In genomic region chr11:63762662-63763505, GRCh38 we compare ENCODE assay signal across 1 cellular context.
TF ChIP-seq lines count a peak whose summit lies in the region.

No MANE protein-coding gene starts in this region.

TF ChIP-seq in SK-N-SH, 30 proteins besides CTCF, POLR2A, EP300 and RAD21 (continued from another document):
- TF ChIP-seq TAF1 (IDR thresholded peaks at IDR 0.05; ENCODE audit: borderline replicate concordance, low read depth, low read length) (no peak), CHD2 (IDR thresholded peaks at IDR 0.05; ENCODE audit: low read length, partially characterized antibody) (no peak), FOXJ3 (CRISPR knock-in tag; IDR thresholded peaks at IDR 0.05) (no peak), USF2 (IDR thresholded peaks at IDR 0.05; ENCODE audit: borderline replicate concordance, low read depth, low read length) (no peak), MXI1 (IDR thresholded peaks at IDR 0.05; ENCODE audit: low read depth, low read length) (no peak), RXRA (IDR thresholded peaks at IDR 0.05; ENCODE audit: borderline replicate concordance, low read depth) (no peak), ELF1 (IDR thresholded peaks at IDR 0.05) (no peak), JUND (IDR thresholded peaks at IDR 0.05) (no peak)
TF ChIP-seq in SK-N-SH: peak in this region for 0.
